ENCODE assay signal across 8 cellular contexts in genomic region chr12:27523642-27524488, GRCh38. TPM values are rescaled to one million over a fixed set of nuclear protein-coding genes. Genes with fewer than 3 reads are reported as not detected.
DNase-seq lines count a peak whose midpoint lies in the region; ATAC-seq and TF ChIP-seq lines count a peak whose summit lies in the region.

PPFIBP1 (plus strand) TSS chr12:27524206; CDS start chr12:27633397, 109,191 bp downstream.

- WGBS in lung, 2 donors = 0 to 1% methylated on average over 41 of the region's 41 CpGs

- peaks cover 9 to 11% of the 10 kb centered on the region in 2 donors for H3K4me1 ChIP-seq in lung (ENCODE audit: control insufficient read depth in 2 of 2, insufficient read depth in 2 of 2, low read length in 2 of 2)

- H3K36me3 ChIP-seq in lung (ENCODE audit: control insufficient read depth in 2 of 2, insufficient read depth in 2 of 2, low read length in 2 of 2) = no peaks in the 10 kb centered on the region

- no peaks in the 10 kb centered on the region for H3K27me3 ChIP-seq in lung (ENCODE audit: control insufficient read depth, insufficient read depth)

- no peak for TF ChIP-seq CTCF in lung (IDR thresholded peaks at IDR 0.05; ENCODE audit: control extremely low read depth, extremely low read depth)

- H3K27ac ChIP-seq in lung (ENCODE audit: low read depth in 1 of 2, low read length in 1 of 2) = peak within 1 kb of the TSS; percentile 92 to 96

- ATAC-seq in GM19467 (IDR thresholded peaks at IDR 0.05; ENCODE audit: unreplicated experiment) = peak; percentile 93
- ATAC-seq in lung (ENCODE audit: insufficient read depth, low FRiP score) = peak; percentile 98

- no peaks in the 10 kb centered on the region for H3K9me3 ChIP-seq in lung (ENCODE audit: control insufficient read depth in 2 of 2, insufficient read depth in 1 of 2, low read length in 1 of 2)

- H3K4me3 ChIP-seq in lung = peak within 1 kb of the TSS; percentile 65

- DNase-seq in CMK (ENCODE audit: low read depth) (peak; percentile 93), HS-5 (ENCODE audit: low read depth) (peak; percentile 97), lung (ENCODE audit: low spot score) (peak; percentile 100)
- peak; percentile 87 for DNase-seq in NK-92 treated with Interleukin-12 subunit alpha and Interleukin-12 subunit beta, amount 100 ng/mL, for 24 hours (lab: John Stamatoyannopoulos, UW)
- DNase-seq in activated CD8-positive, alpha-beta memory T cell treated with anti-CD3 and anti-CD28 coated beads for 24 hours = peak; percentile 100
- DNase-seq in effector CD4-positive, alpha-beta T cell = peak; percentile 96
- peak; percentile 97 to 99 (median 99) for DNase-seq in stimulated activated CD4-positive, alpha-beta T cell treated with anti-CD3 and anti-CD28 coated beads, TNF-alpha, amount 100 ng/mL, for 4 hours (ENCODE audit: low read depth in 3 of 3)

RNA-seq across cellular contexts. Expression of gene PPFIBP1, which starts in this region (rescaled TPM):
- total RNA-seq in lung = 100 to 1,000 TPM in 1 of 2 donors, 10 to 100 TPM in 1; 95.1 to 150 TPM
- 10 to 100 TPM; 13.6 to 31.2 TPM for polyA plus RNA-seq in lung

Comparison
In these comparisons a context has a peak if more than half of its experiments do, and no peak if none do; other contexts are left out.
1. Peak in every context shown above with its lines: DNase-seq, ATAC-seq, H3K4me3 ChIP-seq and H3K27ac ChIP-seq.